In the genomic region with DNA sequence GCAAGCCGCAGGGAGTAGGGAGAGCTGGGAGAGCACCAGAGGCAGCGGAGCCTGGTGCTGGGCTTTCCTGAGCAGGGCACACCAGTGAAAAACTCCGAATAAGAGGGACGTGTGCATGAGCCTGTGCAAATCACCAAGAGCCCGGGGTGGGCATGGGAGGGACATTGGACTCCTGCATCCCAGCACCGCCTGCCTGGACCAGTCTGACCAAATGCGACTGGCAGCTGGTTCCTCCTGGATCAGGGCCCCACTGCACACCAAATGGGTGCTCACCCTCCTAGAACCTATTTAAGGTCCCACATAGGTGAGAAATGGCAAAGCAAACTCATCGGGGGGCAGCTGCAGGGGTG, we compare ENCODE assay signal across 1 cellular context.
TF ChIP-seq lines count a peak whose summit lies in the region.

No MANE protein-coding gene starts in this region.

TF ChIP-seq in K562, 482 proteins besides CTCF, POLR2A, EP300 and RAD21:
- TF ChIP-seq SMARCB1 (IDR thresholded peaks at IDR 0.05; ENCODE audit: insufficient read length, low read depth) (no peak), ZNF699 (CRISPR knock-in tag; IDR thresholded peaks at IDR 0.05; ENCODE audit: insufficient replicate concordance) (no peak), TCF7L2 (IDR thresholded peaks at IDR 0.05; ENCODE audit: low read depth, low read length) (0 out of 2 replicates have a peak, but pooled peaks have one; percentile 45), E2F3 (CRISPR knock-in tag; IDR thresholded peaks at IDR 0.05) (no peak), TRIM25 (IDR thresholded peaks at IDR 0.05; ENCODE audit: borderline replicate concordance) (no peak), PHB2 (IDR thresholded peaks at IDR 0.05; ENCODE audit: low read depth) (no peak), BCOR (IDR thresholded peaks at IDR 0.05) (no peak), MXI1 (IDR thresholded peaks at IDR 0.05; ENCODE audit: low read depth, low read length) (no peak), SRSF1 (IDR thresholded peaks at IDR 0.05; ENCODE audit: low read depth, low read length) (no peak), ZNF764 (CRISPR knock-in tag; IDR thresholded peaks at IDR 0.05; ENCODE audit: low read depth) (no peak), SAP30 (IDR thresholded peaks at IDR 0.05; ENCODE audit: borderline replicate concordance, insufficient read depth, low read depth, low read length, poor library complexity, severe bottlenecking) (no peak), SMAD4 (CRISPR knock-in tag; conservative IDR thresholded peaks at IDR 0.05) (no peak), ZFPM2 (CRISPR knock-in tag; IDR thresholded peaks at IDR 0.05) (no peak), POU5F1 (IDR thresholded peaks at IDR 0.05; ENCODE audit: borderline replicate concordance, low read depth, low read length, partially characterized antibody) (peak; percentile 32), RBBP5 (IDR thresholded peaks at IDR 0.05; ENCODE audit: borderline replicate concordance, insufficient read depth, low read length, poor library complexity, severe bottlenecking) (no peak), IRF2 (CRISPR knock-in tag; IDR thresholded peaks at IDR 0.05) (no peak), MLX (CRISPR knock-in tag; conservative IDR thresholded peaks at IDR 0.05) (0 out of 4 replicates have a peak, but pooled peaks of 1 of the 2 experiments have one; percentile 21), EWSR1 (IDR thresholded peaks at IDR 0.05; ENCODE audit: borderline replicate concordance, low read depth, partially characterized antibody) (no peak), RBFOX2 (IDR thresholded peaks at IDR 0.05; ENCODE audit: low read depth, low read length) (no peak), OTX1 (CRISPR knock-in tag; IDR thresholded peaks at IDR 0.05) (no peak), RUNX1 (IDR thresholded peaks at IDR 0.05; ENCODE audit: low read depth) (no peak), CCAR2 (IDR thresholded peaks at IDR 0.05; ENCODE audit: low read depth, low read length) (no peak), DPF2 (IDR thresholded peaks at IDR 0.05) (no peak), ZSCAN32 (CRISPR knock-in tag; IDR thresholded peaks at IDR 0.05) (no peak), NEUROD1 (IDR thresholded peaks at IDR 0.05; ENCODE audit: borderline replicate concordance, low read depth, low read length, partially characterized antibody) (peak; percentile 39), NKRF (IDR thresholded peaks at IDR 0.05; ENCODE audit: borderline replicate concordance) (no peak), BDP1 (IDR thresholded peaks at IDR 0.05; ENCODE audit: insufficient read depth, insufficient read length) (no peak), ELF4 (CRISPR knock-in tag; IDR thresholded peaks at IDR 0.05) (no peak), STAT5A (IDR thresholded peaks at IDR 0.05; ENCODE audit: borderline replicate concordance, low read length) (no peak), NFYB (IDR thresholded peaks at IDR 0.05; ENCODE audit: extremely low read depth, insufficient read length) (no peak), ARNT (IDR thresholded peaks at IDR 0.05) (no peak), ATF7 (IDR thresholded peaks at IDR 0.05) (no peak), NCOA4 (IDR thresholded peaks at IDR 0.05; ENCODE audit: partially characterized antibody) (no peak)
- TF ChIP-seq, protein P1, sequence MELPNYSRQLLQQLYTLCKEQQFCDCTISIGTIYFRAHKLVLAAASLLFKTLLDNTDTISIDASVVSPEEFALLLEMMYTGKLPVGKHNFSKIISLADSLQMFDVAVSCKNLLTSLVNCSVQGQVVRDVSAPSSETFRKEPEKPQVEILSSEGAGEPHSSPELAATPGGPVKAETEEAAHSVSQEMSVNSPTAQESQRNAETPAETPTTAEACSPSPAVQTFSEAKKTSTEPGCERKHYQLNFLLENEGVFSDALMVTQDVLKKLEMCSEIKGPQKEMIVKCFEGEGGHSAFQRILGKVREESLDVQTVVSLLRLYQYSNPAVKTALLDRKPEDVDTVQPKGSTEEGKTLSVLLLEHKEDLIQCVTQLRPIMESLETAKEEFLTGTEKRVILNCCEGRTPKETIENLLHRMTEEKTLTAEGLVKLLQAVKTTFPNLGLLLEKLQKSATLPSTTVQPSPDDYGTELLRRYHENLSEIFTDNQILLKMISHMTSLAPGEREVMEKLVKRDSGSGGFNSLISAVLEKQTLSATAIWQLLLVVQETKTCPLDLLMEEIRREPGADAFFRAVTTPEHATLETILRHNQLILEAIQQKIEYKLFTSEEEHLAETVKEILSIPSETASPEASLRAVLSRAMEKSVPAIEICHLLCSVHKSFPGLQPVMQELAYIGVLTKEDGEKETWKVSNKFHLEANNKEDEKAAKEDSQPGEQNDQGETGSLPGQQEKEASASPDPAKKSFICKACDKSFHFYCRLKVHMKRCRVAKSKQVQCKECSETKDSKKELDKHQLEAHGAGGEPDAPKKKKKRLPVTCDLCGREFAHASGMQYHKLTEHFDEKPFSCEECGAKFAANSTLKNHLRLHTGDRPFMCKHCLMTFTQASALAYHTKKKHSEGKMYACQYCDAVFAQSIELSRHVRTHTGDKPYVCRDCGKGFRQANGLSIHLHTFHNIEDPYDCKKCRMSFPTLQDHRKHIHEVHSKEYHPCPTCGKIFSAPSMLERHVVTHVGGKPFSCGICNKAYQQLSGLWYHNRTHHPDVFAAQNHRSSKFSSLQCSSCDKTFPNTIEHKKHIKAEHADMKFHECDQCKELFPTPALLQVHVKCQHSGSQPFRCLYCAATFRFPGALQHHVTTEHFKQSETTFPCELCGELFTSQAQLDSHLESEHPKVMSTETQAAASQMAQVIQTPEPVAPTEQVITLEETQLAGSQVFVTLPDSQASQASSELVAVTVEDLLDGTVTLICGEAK (IDR thresholded peaks at IDR 0.05) = no peak
- TF ChIP-seq, protein P1 (CRISPR knock-in tag; IDR thresholded peaks at IDR 0.05) = no peak
- TF ChIP-seq, protein P2, sequence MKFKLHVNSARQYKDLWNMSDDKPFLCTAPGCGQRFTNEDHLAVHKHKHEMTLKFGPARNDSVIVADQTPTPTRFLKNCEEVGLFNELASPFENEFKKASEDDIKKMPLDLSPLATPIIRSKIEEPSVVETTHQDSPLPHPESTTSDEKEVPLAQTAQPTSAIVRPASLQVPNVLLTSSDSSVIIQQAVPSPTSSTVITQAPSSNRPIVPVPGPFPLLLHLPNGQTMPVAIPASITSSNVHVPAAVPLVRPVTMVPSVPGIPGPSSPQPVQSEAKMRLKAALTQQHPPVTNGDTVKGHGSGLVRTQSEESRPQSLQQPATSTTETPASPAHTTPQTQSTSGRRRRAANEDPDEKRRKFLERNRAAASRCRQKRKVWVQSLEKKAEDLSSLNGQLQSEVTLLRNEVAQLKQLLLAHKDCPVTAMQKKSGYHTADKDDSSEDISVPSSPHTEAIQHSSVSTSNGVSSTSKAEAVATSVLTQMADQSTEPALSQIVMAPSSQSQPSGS (CRISPR knock-in tag; IDR thresholded peaks at IDR 0.05) = no peak
